Comparison of ENCODE assay signal across 22 cellular contexts in genomic region chr22:31446767-31447166, GRCh38.
"Had no signal": no experiment of that assay in that cellular context is flagged by ENCODE, and none has a peak within 500 bp of the region (broad histone marks: within the 10 kb centered on the region; RNA-seq: fewer than 3 reads in every experiment).

No MANE protein-coding gene starts in this region.

- H3K27me3 ChIP-seq: ascending aorta, body of pancreas, MG63 had no signal

- H3K9me3 ChIP-seq: ascending aorta, body of pancreas, MG63 had no signal

- DNase-seq: activated CD4-positive, alpha-beta T cell treated with anti-CD3 and anti-CD28 coated beads for 48 hours; activated CD4-positive, alpha-beta T cell treated with anti-CD3 and anti-CD28 coated beads, Interleukin-2, amount 50 U/mL, for 4 hours; activated CD4-positive, CD25-positive, alpha-beta regulatory T cell treated with anti-CD3 and anti-CD28 coated beads, Interleukin-2, amount 50 U/mL, for 72 hours; activated CD8-positive, alpha-beta T cell treated with anti-CD3 and anti-CD28 coated beads, Interleukin-2, amount 10 ng/mL, durations not matched to agents 7 days and 5 days; activated effector memory CD4-positive, alpha-beta T cell treated with anti-CD3 and anti-CD28 coated beads, Interleukin-2, amount 50 U/mL, for 16 hours; activated naive CD4-positive, alpha-beta T cell treated with Interleukin-2 at 50 U/mL for 16 hours; activated naive CD8-positive, alpha-beta T cell treated with anti-CD3 and anti-CD28 coated beads, Interleukin-2, amount 50 U/mL, for 24 hours; activated T-cell treated with anti-CD3 and anti-CD28 coated beads, Interleukin-2, amount 50 U/mL, for 1 hour; amniotic stem cell; body of pancreas; MG63; NCI-H1105 treated with DMSO at 0.1 percent for 48 hours; NCI-H1436 treated with DMSO at 0.1 percent for 48 hours; NCI-H187; NCI-H2081; NCI-H510A treated with DMSO at 0.1 percent for 48 hours; NCI-H69; PC-3; SHP77 treated with DMSO at 0.1 percent for 48 hours had no signal

- H3K27ac ChIP-seq: ascending aorta, body of pancreas had no signal

- H3K4me1 ChIP-seq: ascending aorta, body of pancreas had no signal

- H3K4me3 ChIP-seq: ascending aorta, body of pancreas, MG63 had no signal

- ATAC-seq: activated CD8-positive, alpha-beta T cell treated with anti-CD3 and anti-CD28 coated beads, Interleukin-2, amount 10 ng/mL, durations not matched to agents 7 days and 5 days; activated naive CD4-positive, alpha-beta T cell treated with anti-CD3 and anti-CD28 coated beads, Interleukin-2, amount 50 U/mL, for 72 hours; activated naive CD8-positive, alpha-beta T cell treated with anti-CD3 and anti-CD28 coated beads, Interleukin-2, amount 50 U/mL, for 24 hours; body of pancreas; PC-3; WTC11 had no signal
